ENCODE assay signal across 16 cellular contexts in genomic region chr14:95340201-95340697, GRCh38. TPM values are rescaled to one million over a fixed set of nuclear protein-coding genes. Genes with fewer than 3 reads are reported as not detected.
DNase-seq lines count a peak whose midpoint lies in the region; ATAC-seq and TF ChIP-seq lines count a peak whose summit lies in the region.
"Had no signal": no experiment of that assay in that cellular context is flagged by ENCODE, and none has a peak within 500 bp of the region (broad histone marks: within the 10 kb centered on the region; RNA-seq: fewer than 3 reads in every experiment).

No MANE protein-coding gene starts in this region.

- POLR2A ChIA-PET in RWPE1 (lab: Yijun Ruan, JAX; ENCODE audit: low non-redundant PET), result no interaction called here
- POLR2A ChIA-PET in naive thymus-derived CD4-positive, alpha-beta T cell (lab: Charles Lee), result no interaction called here

- DNase-seq in ELF-1 (ENCODE audit: low read depth, low spot score) (peak; percentile 33), RWPE1 (ENCODE audit: low spot score) (no peak), myocyte (ENCODE audit: low read depth) (peak; percentile 13), DMS153 (lab: John Stamatoyannopoulos, UW) (no peak)
- DNase-seq in naive thymus-derived CD4-positive, alpha-beta T cell, result no peak
- DNase-seq: H7; hypothalamus; mesenchymal stem cell; NCI-H2171; stimulated activated CD4-positive, alpha-beta T cell treated with anti-CD3 and anti-CD28 coated beads, Interleukin-4, amount 100 ng/mL, for 24 hours; stimulated activated naive CD4-positive, alpha-beta T cell had no signal

- intact Hi-C loops in naive thymus-derived CD4-positive, alpha-beta T cell (cut with micrococcal nuclease), result no loop called here

- no peak for TF ChIP-seq CTCF in RWPE1 (conservative IDR thresholded peaks at IDR 0.05; ENCODE audit: low read depth)

- H3K36me3 Mint-ChIP-seq in naive thymus-derived CD4-positive, alpha-beta T cell, result no peaks in the 10 kb centered on the region
- H3K36me3 Mint-ChIP-seq: brain had no signal

- H3K9me3 Mint-ChIP-seq in naive thymus-derived CD4-positive, alpha-beta T cell, result peaks cover 0 to 8% (median 0%) of the 10 kb centered on the region in 11 donors
- H3K9me3 Mint-ChIP-seq: activated T-helper 1 cell treated with anti-CD3 and anti-CD28 coated beads, Interleukin-12 subunit alpha, Interleukin-12 subunit beta, Interleukin-2, Interleukin-4 antibody, amounts not matched to agents 30 ng/mL and 10 ng/mL and 1 ng/mL, durations not matched to agents 14 hours and 24 hours and 36 hours had no signal

- H3K4me3 Mint-ChIP-seq in naive thymus-derived CD4-positive, alpha-beta T cell, result no peak overlapping the region
- H3K4me3 Mint-ChIP-seq: activated T-helper 1 cell treated with anti-CD3 and anti-CD28 coated beads, Interleukin-12 subunit alpha, Interleukin-12 subunit beta, Interleukin-2, Interleukin-4 antibody, amounts not matched to agents 30 ng/mL and 10 ng/mL and 1 ng/mL, durations not matched to agents 14 hours and 24 hours and 36 hours; brain had no signal

- no peaks in the 10 kb centered on the region for H3K27me3 ChIP-seq in naive thymus-derived CD4-positive, alpha-beta T cell (ENCODE audit: control insufficient read depth in 2 of 2, insufficient read depth in 2 of 2, low read length in 2 of 2)

- no peak overlapping the region for H3K4me3 ChIP-seq in naive thymus-derived CD4-positive, alpha-beta T cell (ENCODE audit: low read length)

- H3K27ac Mint-ChIP-seq in naive thymus-derived CD4-positive, alpha-beta T cell, result no peak overlapping the region
- H3K27ac Mint-ChIP-seq: activated T-helper 1 cell treated with anti-CD3 and anti-CD28 coated beads, Interleukin-12 subunit alpha, Interleukin-12 subunit beta, Interleukin-2, Interleukin-4 antibody, amounts not matched to agents 30 ng/mL and 10 ng/mL and 1 ng/mL, durations not matched to agents 14 hours and 24 hours and 36 hours; brain had no signal

- no peaks in the 10 kb centered on the region for H3K4me1 ChIP-seq in naive thymus-derived CD4-positive, alpha-beta T cell (ENCODE audit: control insufficient read depth in 2 of 2, insufficient read depth in 2 of 2, low read length in 2 of 2)

- peaks cover 12 to 45% (median 22%) of the 10 kb centered on the region in 5 donors for H3K27me3 Mint-ChIP-seq in naive thymus-derived CD4-positive, alpha-beta T cell

- no peaks in the 10 kb centered on the region for H3K9me3 ChIP-seq in naive thymus-derived CD4-positive, alpha-beta T cell (ENCODE audit: control insufficient read depth in 2 of 3, low read length in 3 of 3)

- peaks cover 0 to 4% (median 0%) of the 10 kb centered on the region in 7 donors for H3K4me1 Mint-ChIP-seq in naive thymus-derived CD4-positive, alpha-beta T cell
- H3K4me1 Mint-ChIP-seq: brain had no signal

- peak; percentile 72 for ATAC-seq in esophagus mucosa
- ATAC-seq in naive thymus-derived CD4-positive, alpha-beta T cell, result no peak
- no peak for ATAC-seq in HG03196 (IDR thresholded peaks at IDR 0.05; ENCODE audit: unreplicated experiment)
- no peak for ATAC-seq in HG03342 (IDR thresholded peaks at IDR 0.05; ENCODE audit: unreplicated experiment)

- no peaks in the 10 kb centered on the region for H3K36me3 ChIP-seq in naive thymus-derived CD4-positive, alpha-beta T cell (ENCODE audit: control insufficient read depth in 2 of 3, insufficient read depth in 3 of 3, low read length in 3 of 3)

- peak overlapping the region; percentile 47 for H3K27ac ChIP-seq in RWPE1
- H3K27ac ChIP-seq in naive thymus-derived CD4-positive, alpha-beta T cell (ENCODE audit: low read depth, low read length), result no peak overlapping the region

- CTCF ChIA-PET in RWPE1 (lab: Yijun Ruan, JAX), result no interaction called here
- CTCF ChIA-PET in naive thymus-derived CD4-positive, alpha-beta T cell (lab: Charles Lee), result no interaction called here

RNA-seq across cellular contexts. Expression of gene CLMN, which starts 20.5 kb away (rescaled TPM):
- total RNA-seq in esophagus mucosa (9.6 TPM), myocyte (0.52 and 0.99 TPM in 2 replicates)
- polyA plus RNA-seq in myocyte (2012), result 1.2 TPM
- 1 to 10 TPM in 2 of 5 experiments, under 1 TPM in 3; 0.43 to 6.8 (median 0.70) TPM for total RNA-seq in naive thymus-derived CD4-positive, alpha-beta T cell
- polyA plus RNA-seq in naive thymus-derived CD4-positive, alpha-beta T cell, result 1 to 10 TPM in 1 of 2 donors, under 1 TPM in 1; 0.56 to 1.2 TPM

Comparison
In these comparisons a context has a peak if more than half of its experiments do, and no peak if none do; other contexts are left out.
1. DNase-seq: peak in ELF-1 (single experiment) and myocyte (single experiment); none in RWPE1 (single experiment), DMS153 (single experiment) and naive thymus-derived CD4-positive, alpha-beta T cell (0 of 9).